8 cellular contexts compared by ENCODE assay signal in genomic region chr7:39732837-39733804, GRCh38.
DNase-seq lines count a peak whose midpoint lies in the region; ATAC-seq and TF ChIP-seq lines count a peak whose summit lies in the region.

No MANE protein-coding gene starts in this region.

- peak overlapping the region; percentile 88 for H3K4me3 ChIP-seq in CD4-positive, CD25-positive, alpha-beta regulatory T cell (ENCODE audit: low read depth, low read length)
- peak overlapping the region; percentile 54 to 89 (median 73) for H3K4me3 ChIP-seq in dorsolateral prefrontal cortex
- H3K4me3 ChIP-seq in lower leg skin (ENCODE audit: low read depth, poor library complexity, severe bottlenecking) = peak overlapping the region; percentile 44

- TF ChIP-seq POLR2A in lower leg skin (IDR thresholded peaks at IDR 0.05) = no peak

- intact Hi-C loops in activated CD4-positive, alpha-beta memory T cell treated with anti-CD3 and anti-CD28 coated beads for 36 hours (cut with micrococcal nuclease) = loop anchor here (1.0 to 10.0 kb wide), 8 partner anchors 9 to 828 kb away; partner anchors contain the start of genes MPLKIP, RALA, VPS41 and YAE1
- intact Hi-C loops in dorsolateral prefrontal cortex (cut with DNase I) = loop anchor here (5.0 to 10.0 kb wide), 3 partner anchors 58 to 214 kb away; partner anchors contain the start of gene RALA (in 2 of the 2)
- intact Hi-C loops in lower leg skin (cut with DNase I; ENCODE audit: low total_unique reads) = no loop called here

- H3K27me3 ChIP-seq in CD4-positive, CD25-positive, alpha-beta regulatory T cell (ENCODE audit: control insufficient read depth, insufficient read depth, low read length) = no peaks in the 10 kb centered on the region
- no peaks in the 10 kb centered on the region for H3K27me3 ChIP-seq in dorsolateral prefrontal cortex

- TF ChIP-seq CTCF in dorsolateral prefrontal cortex (IDR thresholded peaks at IDR 0.05 in 54 of 56, conservative IDR thresholded peaks at IDR 0.05 in 2 of 56; ENCODE audit: low read depth in 1 of 56, partially characterized antibody in 56 of 56) (peak in 14 of 56 donors; percentile 6 to 52 (median 19)), lower leg skin (IDR thresholded peaks at IDR 0.05) (no peak)

- peak overlapping the region; percentile 92 for H3K27ac ChIP-seq in CD4-positive, CD25-positive, alpha-beta regulatory T cell (ENCODE audit: insufficient read depth, low read length, poor library complexity, severe bottlenecking)
- peak overlapping the region in 58 of 59 donors; percentile 19 to 90 (median 74) for H3K27ac ChIP-seq in dorsolateral prefrontal cortex

- peak overlapping the region; percentile 91 to 99 (median 98) for H3K27ac Mint-ChIP-seq in CD4-positive, CD25-positive, alpha-beta regulatory T cell
- peak overlapping the region; percentile 75 for H3K27ac Mint-ChIP-seq in activated CD4-positive, alpha-beta memory T cell treated with anti-CD3 and anti-CD28 coated beads for 36 hours

- DNase-seq in CD4-positive, CD25-positive, alpha-beta regulatory T cell = peak; percentile 91 to 97 (median 92)
- DNase-seq in NCI-H774 (lab: John Stamatoyannopoulos, UW) = peak; percentile 92
- DNase-seq in activated CD4-positive, alpha-beta memory T cell treated with anti-CD3 and anti-CD28 coated beads for 36 hours = peak; percentile 98
- DNase-seq in dorsolateral prefrontal cortex = peak; percentile 93 to 98 (median 96)
- peak; percentile 87 to 97 for DNase-seq in lower leg skin (ENCODE audit: low spot score in 2 of 2)
- peak; percentile 97 to 98 for DNase-seq in stimulated activated CD4-positive, alpha-beta T cell treated with anti-CD3 and anti-CD28 coated beads, Interleukin-4, amount 100 ng/mL, for 4 hours

- H3K4me3 Mint-ChIP-seq in CD4-positive, CD25-positive, alpha-beta regulatory T cell = peak overlapping the region; percentile 92 to 100 (median 97)
- H3K4me3 Mint-ChIP-seq in activated CD4-positive, alpha-beta memory T cell treated with anti-CD3 and anti-CD28 coated beads for 36 hours = peak overlapping the region; percentile 88

- H3K4me1 Mint-ChIP-seq in CD4-positive, CD25-positive, alpha-beta regulatory T cell = peaks cover 18 to 57% (median 37%) of the 10 kb centered on the region in 4 donors
- peaks cover 33% of the 10 kb centered on the region for H3K4me1 Mint-ChIP-seq in activated CD4-positive, alpha-beta memory T cell treated with anti-CD3 and anti-CD28 coated beads for 36 hours (ENCODE audit: low read depth)

- peaks cover 6% of the 10 kb centered on the region for H3K27me3 Mint-ChIP-seq in CD4-positive, CD25-positive, alpha-beta regulatory T cell
- H3K27me3 Mint-ChIP-seq in activated CD4-positive, alpha-beta memory T cell treated with anti-CD3 and anti-CD28 coated beads for 36 hours = no peaks in the 10 kb centered on the region

- no peaks in the 10 kb centered on the region for H3K9me3 Mint-ChIP-seq in CD4-positive, CD25-positive, alpha-beta regulatory T cell
- H3K9me3 Mint-ChIP-seq in activated CD4-positive, alpha-beta memory T cell treated with anti-CD3 and anti-CD28 coated beads for 36 hours = no peaks in the 10 kb centered on the region

- peaks cover 40% of the 10 kb centered on the region for H3K4me1 ChIP-seq in CD4-positive, CD25-positive, alpha-beta regulatory T cell (ENCODE audit: control insufficient read depth, insufficient read depth, low read length, poor library complexity, severe bottlenecking)

- CTCF ChIA-PET in activated CD4-positive, alpha-beta memory T cell treated with anti-CD3 and anti-CD28 coated beads for 36 hours (lab: Charles Lee) = interaction anchor here (0.8 to 23.3 kb wide), 6 partner anchors 9 to 154 kb away, joined by 3 to 520 read pairs (median 6); partner anchors contain the start of gene RALA

- POLR2A ChIA-PET in activated CD4-positive, alpha-beta memory T cell treated with anti-CD3 and anti-CD28 coated beads for 36 hours (lab: Charles Lee) = interaction anchor here (1.1 to 2.8 kb wide), 2 partner anchors 111 to 153 kb away, joined by 3 to 20 read pairs; partner anchors contain the start of gene RALA

- H3K36me3 ChIP-seq in CD4-positive, CD25-positive, alpha-beta regulatory T cell (ENCODE audit: control insufficient read depth, insufficient read depth, low read length) = no peaks in the 10 kb centered on the region

- H3K36me3 Mint-ChIP-seq in CD4-positive, CD25-positive, alpha-beta regulatory T cell = no peaks in the 10 kb centered on the region
- peaks cover 1% of the 10 kb centered on the region for H3K36me3 Mint-ChIP-seq in activated CD4-positive, alpha-beta memory T cell treated with anti-CD3 and anti-CD28 coated beads for 36 hours

- 2 to 4% methylated on average over 50 to 52 of the region's 52 CpGs for WGBS in lower leg skin, 2 donors

- peak; percentile 88 to 90 for ATAC-seq in CD4-positive, CD25-positive, alpha-beta regulatory T cell (ENCODE audit: low read depth in 2 of 2)
- ATAC-seq in GM19438 (IDR thresholded peaks at IDR 0.05; ENCODE audit: low read depth, unreplicated experiment) = peak; percentile 95
- ATAC-seq in HG03571 (IDR thresholded peaks at IDR 0.05; ENCODE audit: unreplicated experiment) = peak; percentile 93

- H3K9me3 ChIP-seq in CD4-positive, CD25-positive, alpha-beta regulatory T cell (ENCODE audit: control insufficient read depth in 2 of 2, low read length in 2 of 2) = no peaks in the 10 kb centered on the region

Comparison
In these comparisons a context has a peak if more than half of its experiments do, and no peak if none do; other contexts are left out.
1. Peak in every context shown above with its lines: DNase-seq, ATAC-seq, H3K4me3 ChIP-seq and H3K27ac ChIP-seq.